In genomic region chr7:33814400-33814799, GRCh38 we compare ENCODE assay signal across 17 cellular contexts.
A peak's percentile ranks its signal among the peaks of the same experiment; 100 is the strongest.
DNase-seq lines count a peak whose midpoint lies in the region; ATAC-seq, FAIRE-seq and TF ChIP-seq lines count a peak whose summit lies in the region.
"Had no signal": no experiment of that assay in that cellular context is flagged by ENCODE, and none has a peak within 500 bp of the region (broad histone marks: within the 10 kb centered on the region; RNA-seq: fewer than 3 reads in every experiment).

No MANE protein-coding gene starts in this region.

- DNase-seq in SJCRH30: no peak
- peak; percentile 87 for DNase-seq in endothelial cell of umbilical vein (ENCODE audit: low read depth, low spot score)
- DNase-seq in lung microvascular endothelial cell (ENCODE audit: low read depth in 2 of 2): peak; percentile 33 to 97
- DNase-seq in uterus: no peak
- no peak for DNase-seq in globus pallidus (ENCODE audit: low spot score)
- DNase-seq: activated CD4-positive, alpha-beta T cell treated with anti-CD3 and anti-CD28 coated beads for 36 hours; activated CD8-positive, alpha-beta memory T cell treated with anti-CD3 and anti-CD28 coated beads, Interleukin-2, amount 50 U/mL, for 48 hours; activated naive CD4-positive, alpha-beta T cell treated with Interleukin-2 at 50 U/mL for 16 hours; DMS79 treated with DMSO at 0.1 percent for 48 hours; Karpas-422; kidney glomerular epithelial cell; NCI-H1417; T-helper 9 cell had no signal

- H3K27ac ChIP-seq in SJCRH30 (no peak overlapping the region), endothelial cell of umbilical vein (ENCODE audit: insufficient read depth, low read depth, low read length) (peak overlapping the region; percentile 44), uterus (peak overlapping the region; percentile 34 to 38)
- H3K27ac ChIP-seq: cardiac muscle cell, prostate gland had no signal

- TF ChIP-seq POLR2A in endothelial cell of umbilical vein (IDR thresholded peaks at IDR 0.05; ENCODE audit: low read depth, low read length) (no peak), uterus (IDR thresholded peaks at IDR 0.05) (no peak)

- POLR2A ChIA-PET in endothelial cell of umbilical vein (lab: Charles Lee): no interaction called here

- intact Hi-C loops in endothelial cell of umbilical vein (cut with micrococcal nuclease): no loop called here
- intact Hi-C loops in uterus (cut with DNase I; ENCODE audit: low total_unique reads): no loop called here

- H3K4me1 ChIP-seq in SJCRH30 (peaks cover 12% of the 10 kb centered on the region), endothelial cell of umbilical vein (ENCODE audit: control insufficient read depth, extremely low read depth, insufficient read depth, low read length) (peaks cover 13% of the 10 kb centered on the region), uterus (no peaks in the 10 kb centered on the region)
- H3K4me1 ChIP-seq: prostate gland had no signal

- no peaks in the 10 kb centered on the region for H3K9me1 ChIP-seq in endothelial cell of umbilical vein (replicated peaks; ENCODE audit: control insufficient read depth, extremely low read depth, insufficient read depth, low read length)

- no peak for TF ChIP-seq CTCF in endothelial cell of umbilical vein (IDR thresholded peaks at IDR 0.05; ENCODE audit: extremely low read depth in 1 of 2, insufficient read depth in 1 of 2, low read depth in 1 of 2, low read length in 2 of 2)
- TF ChIP-seq CTCF in uterus (IDR thresholded peaks at IDR 0.05): no peak

- CTCF ChIA-PET in endothelial cell of umbilical vein (lab: Charles Lee): interaction anchor here (1.2 kb wide), 1 partner anchor 118 kb away, joined by 3 read pairs; no protein-coding TSS in a partner anchor

- H3K79me2 ChIP-seq in endothelial cell of umbilical vein (ENCODE audit: control insufficient read depth, insufficient read depth, low read length): no peaks in the 10 kb centered on the region

- peak overlapping the region; percentile 71 for H3K9ac ChIP-seq in endothelial cell of umbilical vein (replicated peaks; ENCODE audit: extremely low read depth, insufficient read depth, low read length)

- peak overlapping the region; percentile 89 for H3K4me2 ChIP-seq in endothelial cell of umbilical vein (ENCODE audit: insufficient read depth, low read length)

- peak; percentile 75 for FAIRE-seq in endothelial cell of umbilical vein (lab: Jason Lieb, UNC)

- dilution Hi-C loops in endothelial cell of umbilical vein (cut with MboI; ENCODE audit: extremely low pct_ligation_motif_present, low sequenced_read_pairs): no loop called here

- peak overlapping the region; percentile 16 for H3K4me3 ChIP-seq in SJCRH30
- H3K4me3 ChIP-seq in endothelial cell of umbilical vein (replicated peaks in 1 of 3; ENCODE audit: insufficient read depth in 1 of 3, low read depth in 1 of 3, low read length in 3 of 3): peak overlapping the region in 2 of 3 experiments; percentile 25 to 57
- H3K4me3 ChIP-seq in uterus: peak overlapping the region in 1 of 2 donors; percentile 30
- H3K4me3 ChIP-seq: cardiac muscle cell, prostate gland had no signal

- peak overlapping the region; percentile 99 for H2AFZ ChIP-seq in endothelial cell of umbilical vein (ENCODE audit: low read depth, low read length)

- ATAC-seq in GM19452 (IDR thresholded peaks at IDR 0.05; ENCODE audit: unreplicated experiment) (no peak), GM21723 (IDR thresholded peaks at IDR 0.05; ENCODE audit: unreplicated experiment) (no peak)
- ATAC-seq: activated CD4-positive, alpha-beta T cell treated with anti-CD3 and anti-CD28 coated beads for 36 hours had no signal

- no peaks in the 10 kb centered on the region for H4K20me1 ChIP-seq in endothelial cell of umbilical vein (replicated peaks; ENCODE audit: control insufficient read depth, extremely low read depth, insufficient read depth, low read length)

- H3K27me3 ChIP-seq in SJCRH30: no peaks in the 10 kb centered on the region
- H3K27me3 ChIP-seq in endothelial cell of umbilical vein (ENCODE audit: control insufficient read depth in 2 of 2, insufficient read depth in 2 of 2, low read length in 2 of 2): no peaks in the 10 kb centered on the region
- H3K27me3 ChIP-seq in uterus: no peaks in the 10 kb centered on the region
- H3K27me3 ChIP-seq: cardiac muscle cell had no signal

- BruUV-seq in endothelial cell of umbilical vein (replicated peaks; lab: Mats Ljungman, UMichigan): no TSS peak

- no peaks in the 10 kb centered on the region for H3K36me3 ChIP-seq in SJCRH30
- H3K36me3 ChIP-seq in endothelial cell of umbilical vein (ENCODE audit: control insufficient read depth in 2 of 2, extremely low read depth in 1 of 2, insufficient read depth in 2 of 2, low read length in 2 of 2): no peaks in the 10 kb centered on the region
- no peaks in the 10 kb centered on the region for H3K36me3 ChIP-seq in uterus
- H3K36me3 ChIP-seq: cardiac muscle cell, prostate gland had no signal

- no peaks in the 10 kb centered on the region for H3K9me3 ChIP-seq in SJCRH30 (replicated peaks)
- H3K9me3 ChIP-seq in endothelial cell of umbilical vein (replicated peaks; ENCODE audit: control insufficient read depth, insufficient read depth, low read length): no peaks in the 10 kb centered on the region
- no peaks in the 10 kb centered on the region for H3K9me3 ChIP-seq in uterus
- H3K9me3 ChIP-seq: prostate gland had no signal

TF ChIP-seq in endothelial cell of umbilical vein, 7 proteins besides CTCF, POLR2A, EP300 and RAD21:
- TF ChIP-seq MYC (IDR thresholded peaks at IDR 0.05; ENCODE audit: low read depth, low read length): no peak
- no peak for TF ChIP-seq FOS (IDR thresholded peaks at IDR 0.05; ENCODE audit: borderline replicate concordance, insufficient read depth, low read length)
- no peak for TF ChIP-seq MAX (IDR thresholded peaks at IDR 0.05; ENCODE audit: insufficient read depth, insufficient read length)
- TF ChIP-seq JUN (IDR thresholded peaks at IDR 0.05; ENCODE audit: borderline replicate concordance, insufficient read depth, insufficient read length, low read depth): no peak
- no peak for TF ChIP-seq POLR2AphosphoS5 (IDR thresholded peaks at IDR 0.05; ENCODE audit: insufficient read depth, low read depth, low read length)
- no peak for TF ChIP-seq EZH2 (IDR thresholded peaks at IDR 0.05; ENCODE audit: borderline replicate concordance, low read depth, low read length, severe bottlenecking)
- no peak for TF ChIP-seq GATA2 (IDR thresholded peaks at IDR 0.05; ENCODE audit: insufficient read depth, insufficient read length, low read depth, low read length)

Comparison
In these comparisons a context has a peak if more than half of its experiments do, and no peak if none do; other contexts are left out.
1. DNase-seq: peak in endothelial cell of umbilical vein (single experiment) and lung microvascular endothelial cell (2 of 2); none in SJCRH30 (0 of 2), uterus (0 of 2) and globus pallidus (single experiment).